ENCODE assay signal across 1 cellular context in genomic region chrX:71537743-71538142, GRCh38.
TF ChIP-seq lines count a peak whose summit lies in the region.

No MANE protein-coding gene starts in this region.

TF ChIP-seq in GM12878, 131 proteins besides CTCF, POLR2A, EP300 and RAD21:
- peak; percentile 77 for TF ChIP-seq MLLT1 (IDR thresholded peaks at IDR 0.05)
- TF ChIP-seq HDAC6 (IDR thresholded peaks at IDR 0.05; ENCODE audit: unreplicated experiment), result no peak
